13 cellular contexts compared by ENCODE assay signal in the genomic region with DNA sequence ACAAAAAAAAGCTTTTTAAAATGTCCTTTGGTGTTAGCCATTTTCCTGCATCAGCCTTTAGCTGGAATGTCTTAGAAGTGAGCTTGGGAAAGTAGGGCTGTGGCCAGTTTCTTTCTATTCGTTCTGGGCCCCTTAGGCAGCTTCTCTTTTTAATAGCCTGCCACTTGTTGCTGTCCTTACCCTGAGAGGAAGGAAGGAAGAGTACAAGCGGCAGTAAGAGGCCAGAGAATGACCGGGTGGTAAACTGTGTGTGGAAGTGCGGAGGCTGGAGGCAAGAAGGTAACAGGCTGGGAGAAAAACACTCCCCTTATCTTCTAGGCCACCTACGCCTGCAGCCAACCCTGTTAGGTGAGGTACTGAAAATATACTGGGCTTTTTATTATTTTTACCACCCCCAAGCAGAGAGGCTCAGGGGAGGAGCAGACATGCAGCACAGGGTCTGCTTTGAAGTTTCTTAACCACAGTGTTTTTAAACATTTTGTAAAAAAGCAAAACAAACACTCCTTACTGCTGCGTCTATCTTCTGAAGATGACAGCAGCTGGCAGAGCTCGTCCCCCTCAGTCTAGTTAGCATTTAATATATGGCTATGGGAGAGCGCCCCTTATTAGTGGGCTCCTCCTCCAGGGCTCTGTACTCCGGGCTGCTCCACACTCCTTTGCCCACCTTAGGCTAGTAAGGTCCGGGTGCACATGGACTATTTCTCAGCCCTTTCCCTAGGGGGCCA. TPM values are rescaled to one million over a fixed set of nuclear protein-coding genes. Genes with fewer than 3 reads are reported as not detected.
DNase-seq lines count a peak whose midpoint lies in the region; ATAC-seq and TF ChIP-seq lines count a peak whose summit lies in the region.
"Not testable (repeated sequence)": the region's sequence is repeated elsewhere in the genome, so short reads cannot be mapped to it uniquely, and the experiment has no call there.
"Had no signal": no experiment of that assay in that cellular context is flagged by ENCODE, and none has a peak within 500 bp of the region (broad histone marks: within the 10 kb centered on the region; RNA-seq: fewer than 3 reads in every experiment).

No MANE protein-coding gene starts in this region.

- in situ Hi-C loops in IMR-90 (cut with MboI; ENCODE audit: low sequenced_read_pairs), result not testable (repeated sequence)

- TF ChIP-seq RAD21 in IMR-90 (IDR thresholded peaks at IDR 0.05; ENCODE audit: low read length), result not testable (repeated sequence)

- H3K4me1 ChIP-seq in IMR-90 (ENCODE audit: control insufficient read depth, insufficient read depth, low read length); upper lobe of right lung: not testable (repeated sequence)

- dilution Hi-C loops in IMR-90 (cut with HindIII; ENCODE audit: low sequenced_read_pairs, unreplicated experiment), result not testable (repeated sequence)

- CTCF ChIA-PET in CD4-positive, alpha-beta T cell (lab: Charles Lee); IMR-90 (lab: Yijun Ruan, JAX): not testable (repeated sequence)

- not testable (repeated sequence) for H2BK5ac ChIP-seq in IMR-90 (ENCODE audit: low read depth, low read length, poor library complexity, severe bottlenecking)

- POLR2A ChIA-PET in CD4-positive, alpha-beta T cell (lab: Charles Lee); IMR-90 (lab: Charles Lee; ENCODE audit: unreplicated experiment); naive thymus-derived CD8-positive, alpha-beta T cell (lab: Charles Lee): not testable (repeated sequence)

- not testable (repeated sequence) for H4K8ac ChIP-seq in IMR-90 (ENCODE audit: low read depth in 2 of 2, low read length in 2 of 2)

- not testable (repeated sequence) for H3K27ac ChIP-seq in CD4-positive, alpha-beta T cell (ENCODE audit: low read depth, low read length); IMR-90 (ENCODE audit: insufficient read depth, low read length); upper lobe of right lung

- H2AFZ ChIP-seq in IMR-90 (replicated peaks; ENCODE audit: low read length, poor library complexity), result not testable (repeated sequence)

- H2BK120ac ChIP-seq in IMR-90 (ENCODE audit: low read depth, low read length), result not testable (repeated sequence)

- H3K27ac Mint-ChIP-seq in CD4-positive, alpha-beta T cell; central memory CD8-positive, alpha-beta T cell (ENCODE audit: low read depth); naive thymus-derived CD8-positive, alpha-beta T cell: not testable (repeated sequence)

- H2BK15ac ChIP-seq in IMR-90 (ENCODE audit: low read depth, low read length), result not testable (repeated sequence)

- not testable (repeated sequence) for H3K9me3 Mint-ChIP-seq in CD4-positive, alpha-beta T cell; central memory CD8-positive, alpha-beta T cell; naive thymus-derived CD8-positive, alpha-beta T cell

- H3K27me3 ChIP-seq in CD4-positive, alpha-beta T cell (ENCODE audit: control insufficient read depth, insufficient read depth, low read length); IMR-90 (ENCODE audit: control insufficient read depth, insufficient read depth, low read length); upper lobe of right lung: not testable (repeated sequence)

- H3K4me1 Mint-ChIP-seq in CD4-positive, alpha-beta T cell (ENCODE audit: low read depth); central memory CD8-positive, alpha-beta T cell; naive thymus-derived CD8-positive, alpha-beta T cell: not testable (repeated sequence)

- H2BK20ac ChIP-seq in IMR-90 (ENCODE audit: low read depth, low read length), result not testable (repeated sequence)

- intact Hi-C loops in CD4-positive, alpha-beta T cell (cut with DNase I, micrococcal nuclease); IMR-90 (cut with micrococcal nuclease); left ventricle myocardium superior (cut with micrococcal nuclease); upper lobe of right lung (cut with DNase I): not testable (repeated sequence)

- not testable (repeated sequence) for H3K36me3 ChIP-seq in IMR-90 (ENCODE audit: control insufficient read depth, insufficient read depth, low read length); upper lobe of right lung

- H3K14ac ChIP-seq in IMR-90 (replicated peaks; ENCODE audit: low read depth, low read length), result not testable (repeated sequence)

- H4K91ac ChIP-seq in IMR-90 (ENCODE audit: insufficient read depth, low read depth, low read length), result not testable (repeated sequence)

- TF ChIP-seq POLR2A in IMR-90 (IDR thresholded peaks at IDR 0.05; ENCODE audit: low read depth, low read length), result not testable (repeated sequence)

- not testable (repeated sequence) for H3K9ac ChIP-seq in IMR-90 (ENCODE audit: low read depth, low read length)

- not testable (repeated sequence) for H3K36me3 Mint-ChIP-seq in CD4-positive, alpha-beta T cell (ENCODE audit: low read depth); central memory CD8-positive, alpha-beta T cell (ENCODE audit: insufficient read depth); naive thymus-derived CD8-positive, alpha-beta T cell

- not testable (repeated sequence) for H4K5ac ChIP-seq in IMR-90 (ENCODE audit: low read depth, low read length)

- not testable (repeated sequence) for H3K9me1 ChIP-seq in IMR-90 (ENCODE audit: insufficient read depth, low read length)

- not testable (repeated sequence) for H3K9me3 ChIP-seq in CD4-positive, alpha-beta T cell (ENCODE audit: control insufficient read depth, low read length); IMR-90 (ENCODE audit: control insufficient read depth, insufficient read depth, low read length); upper lobe of right lung

- not testable (repeated sequence) for DNase-seq in CD4-positive, alpha-beta T cell; IMR-90; central memory CD8-positive, alpha-beta T cell (ENCODE audit: low spot score in 2 of 2); left ventricle myocardium superior; naive thymus-derived CD8-positive, alpha-beta T cell; upper lobe of right lung

- H3K4me2 ChIP-seq in IMR-90 (ENCODE audit: low read depth, low read length), result not testable (repeated sequence)

- H3K56ac ChIP-seq in IMR-90 (ENCODE audit: extremely low read depth, insufficient read depth, low read length), result not testable (repeated sequence)

- not testable (repeated sequence) for H2AK5ac ChIP-seq in IMR-90 (ENCODE audit: low read depth, low read length)

- BruUV-seq in IMR-90 (replicated peaks; lab: Mats Ljungman, UMichigan), result not testable (repeated sequence)

- H3K27me3 Mint-ChIP-seq in CD4-positive, alpha-beta T cell; central memory CD8-positive, alpha-beta T cell; naive thymus-derived CD8-positive, alpha-beta T cell: not testable (repeated sequence)

- WGBS in IMR-90 (ENCODE audit: extremely low coverage in 2 of 2, insufficient read length in 1 of 2), 2 experiments, result no CpG with 5 or more reads among the region's 10 CpGs

- not testable (repeated sequence) for H3K18ac ChIP-seq in IMR-90 (ENCODE audit: low read depth, low read length)

- H3K4me3 ChIP-seq in IMR-90 (ENCODE audit: insufficient read depth, low read depth, low read length); upper lobe of right lung: not testable (repeated sequence)

- not testable (repeated sequence) for H3K23ac ChIP-seq in IMR-90 (ENCODE audit: low read depth, low read length)

- H4K20me1 ChIP-seq in IMR-90 (ENCODE audit: insufficient read depth, low read length), result not testable (repeated sequence)

- H3K4me3 Mint-ChIP-seq in CD4-positive, alpha-beta T cell; central memory CD8-positive, alpha-beta T cell; naive thymus-derived CD8-positive, alpha-beta T cell: not testable (repeated sequence)

- H3K79me1 ChIP-seq in IMR-90 (ENCODE audit: low read depth in 1 of 2, low read length in 2 of 2), result not testable (repeated sequence)

- not testable (repeated sequence) for H2AK9ac ChIP-seq in IMR-90 (replicated peaks; ENCODE audit: low read depth, low read length, poor library complexity)

- TF ChIP-seq CTCF in CD4-positive, alpha-beta T cell (IDR thresholded peaks at IDR 0.05); IMR-90 (conservative IDR thresholded peaks at IDR 0.05; ENCODE audit: low read depth, low read length); upper lobe of right lung (IDR thresholded peaks at IDR 0.05): not testable (repeated sequence)

- not testable (repeated sequence) for H3K4ac ChIP-seq in IMR-90 (ENCODE audit: low read depth, low read length)

- ATAC-seq in CD4-positive, alpha-beta T cell (ENCODE audit: poor library complexity), result peak; percentile 74
- peak; percentile 46 for ATAC-seq in IMR-90 (ENCODE audit: low read depth)
- peak; percentile 34 to 53 for ATAC-seq in activated CD4-positive, CD25-positive, alpha-beta regulatory T cell treated with anti-CD3 and anti-CD28 coated beads, Interleukin-2, amount 50 U/mL, for 24 hours
- ATAC-seq in central memory CD8-positive, alpha-beta T cell (replicated peaks; ENCODE audit: extremely low read depth, poor library complexity, severe bottlenecking), result peak; percentile 48
- ATAC-seq in left ventricle myocardium superior, result peak; percentile 59
- peak; percentile 82 to 84 for ATAC-seq in naive thymus-derived CD8-positive, alpha-beta T cell
- peak; percentile 58 for ATAC-seq in upper lobe of right lung

RNA-seq across cellular contexts. Expression of a gene that starts 19.2 kb away (rescaled TPM):
- total RNA-seq in CD4-positive, alpha-beta T cell, result not detected
- total RNA-seq in IMR-90 (2012; rRNA removed), result not detected in 2 replicates
- polyA plus RNA-seq in IMR-90 (2012; rRNA removed), result not detected in 2 replicates
- polyA plus RNA-seq in IMR-90 (2012; cell fraction: cytosol; rRNA removed), result not detected in 2 replicates
- not detected in 2 replicates for polyA plus RNA-seq in IMR-90 (2012; cell fraction: nucleus; rRNA removed; ENCODE audit: low replicate concordance)
- total RNA-seq in left ventricle myocardium superior, result not detected
- total RNA-seq in naive thymus-derived CD8-positive, alpha-beta T cell, result not detected
- not detected for polyA plus RNA-seq in naive thymus-derived CD8-positive, alpha-beta T cell
- not detected for total RNA-seq in upper lobe of right lung
- total RNA-seq: A673, Caco-2, GM23338, HT-29 had no signal
- polyA plus RNA-seq: AG04450, CD14-positive monocyte, GM23338 had no signal
